11 cellular contexts compared by ENCODE assay signal in genomic region chr14:22569106-22569748, GRCh38. TPM values are rescaled to one million over a fixed set of nuclear protein-coding genes. Genes with fewer than 3 reads are reported as not detected.
DNase-seq lines count a peak whose midpoint lies in the region; ATAC-seq, FAIRE-seq and TF ChIP-seq lines count a peak whose summit lies in the region.
"Had no signal": no experiment of that assay in that cellular context is flagged by ENCODE, and none has a peak within 500 bp of the region (broad histone marks: within the 10 kb centered on the region; RNA-seq: fewer than 3 reads in every experiment).

No MANE protein-coding gene starts in this region.

- H3K9me3 ChIP-seq in OCI-LY3 (ENCODE audit: insufficient read depth, low read length) = no peaks in the 10 kb centered on the region
- H3K9me3 ChIP-seq: ascending aorta had no signal

- no peak for TF ChIP-seq POLR2A in H54 (IDR thresholded peaks at IDR 0.05; ENCODE audit: low read depth, low read length)

- H3K4me2 ChIP-seq in OCI-LY3 (ENCODE audit: low read length) = peak overlapping the region; percentile 57; the same call in 1 of the 2 replicates

- peak overlapping the region; percentile 97 to 99 for H3K27ac Mint-ChIP-seq in effector memory CD8-positive, alpha-beta T cell
- peak overlapping the region; percentile 95 for H3K27ac Mint-ChIP-seq in stimulated activated naive B cell treated with anti-CD40 and anti-IgM and Interleukin-4, amounts not matched to agents 10 μg/mL and 1 μg/mL and 100 μg/mL, for 72 hours

- H3K4me1 Mint-ChIP-seq in activated T-cell treated with anti-CD3 and anti-CD28 coated beads, Interleukin-2, amount 50 U/mL, for 4 hours (ENCODE audit: low read depth) = peaks cover 70% of the 10 kb centered on the region
- peaks cover 46 to 59% of the 10 kb centered on the region in 2 donors for H3K4me1 Mint-ChIP-seq in effector memory CD8-positive, alpha-beta T cell (ENCODE audit: low read depth in 2 of 2)
- peaks cover 44 to 78% of the 10 kb centered on the region in 2 donors for H3K4me1 Mint-ChIP-seq in stimulated activated naive B cell treated with anti-CD40 and anti-IgM and Interleukin-4, amounts not matched to agents 10 μg/mL and 1 μg/mL and 100 μg/mL, for 72 hours

- TF ChIP-seq CTCF in OCI-LY3 (IDR thresholded peaks at IDR 0.05; ENCODE audit: low read depth, low read length) = no peak

- no peak for FAIRE-seq in H54 (lab: Jason Lieb, UNC)

- H3K36me3 Mint-ChIP-seq in activated T-cell treated with anti-CD3 and anti-CD28 coated beads, Interleukin-2, amount 50 U/mL, for 4 hours (ENCODE audit: insufficient read depth) = peaks cover 45% of the 10 kb centered on the region
- H3K36me3 Mint-ChIP-seq in effector memory CD8-positive, alpha-beta T cell (ENCODE audit: insufficient read depth) = peaks cover 62% of the 10 kb centered on the region
- peaks cover 48 to 60% of the 10 kb centered on the region in 2 donors for H3K36me3 Mint-ChIP-seq in stimulated activated naive B cell treated with anti-CD40 and anti-IgM and Interleukin-4, amounts not matched to agents 10 μg/mL and 1 μg/mL and 100 μg/mL, for 72 hours

- no peak overlapping the region for H3K27ac ChIP-seq in OCI-LY3 (ENCODE audit: low read length)
- H3K27ac ChIP-seq: ascending aorta had no signal

- no peak overlapping the region for H2AFZ ChIP-seq in OCI-LY3 (ENCODE audit: low read depth, low read length)

- ATAC-seq in activated T-cell treated with anti-CD3 and anti-CD28 coated beads, Interleukin-2, amount 50 U/mL, for 4 hours = no peak
- ATAC-seq in effector memory CD8-positive, alpha-beta T cell (replicated peaks) = no peak
- ATAC-seq in stimulated activated naive B cell treated with anti-CD40 and anti-IgM and Interleukin-4, amounts not matched to agents 10 μg/mL and 1 μg/mL and 100 μg/mL, for 72 hours (replicated peaks) = no peak

- no peaks in the 10 kb centered on the region for H3K27me3 Mint-ChIP-seq in activated T-cell treated with anti-CD3 and anti-CD28 coated beads, Interleukin-2, amount 50 U/mL, for 4 hours (ENCODE audit: low read depth)
- no peaks in the 10 kb centered on the region for H3K27me3 Mint-ChIP-seq in effector memory CD8-positive, alpha-beta T cell
- H3K27me3 Mint-ChIP-seq in stimulated activated naive B cell treated with anti-CD40 and anti-IgM and Interleukin-4, amounts not matched to agents 10 μg/mL and 1 μg/mL and 100 μg/mL, for 72 hours = no peaks in the 10 kb centered on the region

- H3K9me3 Mint-ChIP-seq in activated T-cell treated with anti-CD3 and anti-CD28 coated beads, Interleukin-2, amount 50 U/mL, for 4 hours = no peaks in the 10 kb centered on the region
- H3K9me3 Mint-ChIP-seq in effector memory CD8-positive, alpha-beta T cell = no peaks in the 10 kb centered on the region
- no peaks in the 10 kb centered on the region for H3K9me3 Mint-ChIP-seq in stimulated activated naive B cell treated with anti-CD40 and anti-IgM and Interleukin-4, amounts not matched to agents 10 μg/mL and 1 μg/mL and 100 μg/mL, for 72 hours
- H3K9me3 Mint-ChIP-seq: neural crest cell had no signal

- peaks cover 34% of the 10 kb centered on the region for H3K79me2 ChIP-seq in OCI-LY3 (ENCODE audit: low read length)

- no peak for DNase-seq in activated T-cell treated with anti-CD3 and anti-CD28 coated beads, Interleukin-2, amount 50 U/mL, for 4 hours
- DNase-seq in activated T-cell treated with anti-CD3 and anti-CD28 coated beads for 4 hours (no peak), NCI-H774 (lab: John Stamatoyannopoulos, UW) (no peak), H54 (ENCODE audit: insufficient read length, low spot score) (no peak), GDM1 (lab: John Stamatoyannopoulos, UW) (no peak)
- DNase-seq in effector memory CD8-positive, alpha-beta T cell = no peak
- no peak for DNase-seq in stimulated activated naive B cell treated with anti-CD40 and anti-IgM and Interleukin-4, amounts not matched to agents 10 μg/mL and 1 μg/mL and 100 μg/mL, for 72 hours
- DNase-seq: NCI-H146 had no signal

- H3K36me3 ChIP-seq in OCI-LY3 (replicated peaks; ENCODE audit: low read depth, low read length) = peaks cover 53% of the 10 kb centered on the region

- no peak overlapping the region for H3K9ac ChIP-seq in OCI-LY3 (ENCODE audit: low read length)

- no peak overlapping the region for H3K4me3 ChIP-seq in OCI-LY3 (ENCODE audit: low read length)
- H3K4me3 ChIP-seq: ascending aorta had no signal

- no peaks in the 10 kb centered on the region for H3K27me3 ChIP-seq in OCI-LY3 (ENCODE audit: low read depth, low read length)
- H3K27me3 ChIP-seq: ascending aorta had no signal

- H3K4me1 ChIP-seq in OCI-LY3 (ENCODE audit: low read length) = peaks cover 35% of the 10 kb centered on the region

- H3K4me3 Mint-ChIP-seq in activated T-cell treated with anti-CD3 and anti-CD28 coated beads, Interleukin-2, amount 50 U/mL, for 4 hours = peak overlapping the region; percentile 76
- H3K4me3 Mint-ChIP-seq in effector memory CD8-positive, alpha-beta T cell = peak overlapping the region; percentile 66 to 68
- H3K4me3 Mint-ChIP-seq in stimulated activated naive B cell treated with anti-CD40 and anti-IgM and Interleukin-4, amounts not matched to agents 10 μg/mL and 1 μg/mL and 100 μg/mL, for 72 hours = peak overlapping the region; percentile 71 to 73
- H3K4me3 Mint-ChIP-seq: neural crest cell had no signal

- peaks cover 5% of the 10 kb centered on the region; the same call in 1 of the 2 replicates for H4K20me1 ChIP-seq in OCI-LY3 (ENCODE audit: insufficient read depth, low read length)

RNA-seq across cellular contexts. Expression of gene DAD1, which starts 19.8 kb away (rescaled TPM):
- total RNA-seq in activated T-cell treated with anti-CD3 and anti-CD28 coated beads, Interleukin-2, amount 50 U/mL, for 4 hours = 100 to 1,000 TPM; 287 to 323 (median 300) TPM

RNA-seq across cellular contexts. Expression of gene ABHD4, which starts 28.9 kb away (rescaled TPM):
- total RNA-seq in activated T-cell treated with anti-CD3 and anti-CD28 coated beads, Interleukin-2, amount 50 U/mL, for 4 hours = 1 to 10 TPM; 1.9 to 3.9 (median 2.1) TPM
